ENCODE assay signal across 19 cellular contexts in genomic region chr5:143195496-143195895, GRCh38.
DNase-seq lines count a peak whose midpoint lies in the region; ATAC-seq and TF ChIP-seq lines count a peak whose summit lies in the region.
"Had no signal": no experiment of that assay in that cellular context is flagged by ENCODE, and none has a peak within 500 bp of the region (broad histone marks: within the 10 kb centered on the region; RNA-seq: fewer than 3 reads in every experiment).

No MANE protein-coding gene starts in this region.

- no peak for DNase-seq in stimulated activated naive CD8-positive, alpha-beta T cell treated with anti-CD3 and anti-CD28 coated beads, Interleukin-15, Interleukin-2, amounts not matched to agents 100 U/mL and 50 U/mL, for 24 hours
- peak; percentile 80 for DNase-seq in MCF 10A (ENCODE audit: unreplicated experiment)
- no peak for DNase-seq in left ventricle myocardium superior
- no peak for DNase-seq in DMS153 treated with DMSO at 0.1 percent for 48 hours (lab: John Stamatoyannopoulos, UW; ENCODE audit: unreplicated experiment)
- DNase-seq in HEK293T (ENCODE audit: extremely low spot score), result no peak
- DNase-seq in hippocampal formation (lab: John Stamatoyannopoulos, UW), result no peak
- DNase-seq: activated CD4-positive, alpha-beta T cell treated with anti-CD3 and anti-CD28 coated beads for 36 hours; activated naive CD4-positive, alpha-beta T cell; CD8-positive, alpha-beta T cell; cortex of kidney; DMS79; head of caudate nucleus; immature natural killer cell; NCI-H1694; NCI-H446 treated with DMSO at 0.1 percent for 48 hours; stimulated activated naive CD4-positive, alpha-beta T cell treated with Interleukin-2 at 50 U/mL for 16 hours had no signal

- peaks cover 20% of the 10 kb centered on the region for H3K4me1 Mint-ChIP-seq in stimulated activated naive CD8-positive, alpha-beta T cell treated with anti-CD3 and anti-CD28 coated beads, Interleukin-15, Interleukin-2, amounts not matched to agents 100 ng/mL and 50 ng/mL, for 24 hours (ENCODE audit: low read depth)
- peaks cover 35% of the 10 kb centered on the region for H3K4me1 Mint-ChIP-seq in MCF 10A (ENCODE audit: insufficient read depth, unreplicated experiment)
- H3K4me1 Mint-ChIP-seq: mesothelial cell of epicardium had no signal

- peaks cover 23% of the 10 kb centered on the region for H3K9me3 Mint-ChIP-seq in stimulated activated naive CD8-positive, alpha-beta T cell treated with anti-CD3 and anti-CD28 coated beads, Interleukin-15, Interleukin-2, amounts not matched to agents 100 ng/mL and 50 ng/mL, for 24 hours
- peaks cover 9% of the 10 kb centered on the region for H3K9me3 Mint-ChIP-seq in MCF 10A (ENCODE audit: unreplicated experiment)
- H3K9me3 Mint-ChIP-seq: immature natural killer cell had no signal

- intact Hi-C loops in MCF 10A (cut with micrococcal nuclease) (no loop called here), left ventricle myocardium superior (cut with micrococcal nuclease) (no loop called here)

- H3K27ac Mint-ChIP-seq in stimulated activated naive CD8-positive, alpha-beta T cell treated with anti-CD3 and anti-CD28 coated beads, Interleukin-15, Interleukin-2, amounts not matched to agents 100 ng/mL and 50 ng/mL, for 24 hours, result peak overlapping the region; percentile 7
- peak overlapping the region; percentile 60 for H3K27ac Mint-ChIP-seq in MCF 10A (ENCODE audit: low read depth, unreplicated experiment)
- H3K27ac Mint-ChIP-seq: activated CD4-positive, alpha-beta T cell treated with anti-CD3 and anti-CD28 coated beads for 36 hours; CD8-positive, alpha-beta T cell; immature natural killer cell; mesothelial cell of epicardium had no signal

- no peak for TF ChIP-seq CTCF in MCF 10A (IDR thresholded peaks at IDR 0.05; ENCODE audit: unreplicated experiment)

- no peak overlapping the region for H3K4me3 Mint-ChIP-seq in stimulated activated naive CD8-positive, alpha-beta T cell treated with anti-CD3 and anti-CD28 coated beads, Interleukin-15, Interleukin-2, amounts not matched to agents 100 ng/mL and 50 ng/mL, for 24 hours
- H3K4me3 Mint-ChIP-seq in MCF 10A (ENCODE audit: unreplicated experiment), result no peak overlapping the region
- H3K4me3 Mint-ChIP-seq: activated CD4-positive, alpha-beta T cell treated with anti-CD3 and anti-CD28 coated beads for 36 hours; CD8-positive, alpha-beta T cell; immature natural killer cell; mesothelial cell of epicardium had no signal

- peaks cover 31% of the 10 kb centered on the region for H3K36me3 Mint-ChIP-seq in stimulated activated naive CD8-positive, alpha-beta T cell treated with anti-CD3 and anti-CD28 coated beads, Interleukin-15, Interleukin-2, amounts not matched to agents 100 ng/mL and 50 ng/mL, for 24 hours (ENCODE audit: low read depth)
- no peaks in the 10 kb centered on the region for H3K36me3 Mint-ChIP-seq in MCF 10A (ENCODE audit: insufficient read depth, unreplicated experiment)

- no peaks in the 10 kb centered on the region for H3K27me3 Mint-ChIP-seq in stimulated activated naive CD8-positive, alpha-beta T cell treated with anti-CD3 and anti-CD28 coated beads, Interleukin-15, Interleukin-2, amounts not matched to agents 100 ng/mL and 50 ng/mL, for 24 hours
- H3K27me3 Mint-ChIP-seq in MCF 10A (ENCODE audit: insufficient read depth, unreplicated experiment), result no peaks in the 10 kb centered on the region
- H3K27me3 Mint-ChIP-seq: activated CD4-positive, alpha-beta T cell treated with anti-CD3 and anti-CD28 coated beads for 36 hours had no signal

- no TSS peak for BruUV-seq in MCF 10A (replicated peaks; lab: Mats Ljungman, UMichigan)

- no peak for ATAC-seq in stimulated activated naive CD8-positive, alpha-beta T cell treated with anti-CD3 and anti-CD28 coated beads, Interleukin-15, Interleukin-2, amounts not matched to agents 100 U/mL and 50 U/mL, for 24 hours
- ATAC-seq in left ventricle myocardium superior (peak; percentile 63), HG03521 (IDR thresholded peaks at IDR 0.05; ENCODE audit: unreplicated experiment) (no peak)
- ATAC-seq: activated CD4-positive, alpha-beta T cell treated with anti-CD3 and anti-CD28 coated beads for 36 hours; CD8-positive, alpha-beta T cell had no signal

- CTCF ChIA-PET in MCF 10A (lab: Yijun Ruan, JAX), result interaction anchor here (0.6 to 1.3 kb wide), 5 partner anchors 17 to 1494 kb away, joined by 3 to 5 read pairs (median 4); no protein-coding TSS in a partner anchor
- CTCF ChIA-PET in HEK293T (lab: Yijun Ruan, JAX), result interaction anchor here (0.6 kb wide), 1 partner anchor 39 kb away, joined by 3 read pairs; no protein-coding TSS in a partner anchor

- POLR2A ChIA-PET in MCF 10A (lab: Yijun Ruan, JAX), result interaction anchor here (0.7 to 3.8 kb wide), 23 partner anchors 9 to 416 kb away, joined by 3 to 38 read pairs (median 3); no protein-coding TSS in a partner anchor
- POLR2A ChIA-PET in HEK293T (lab: Yijun Ruan, JAX), result no interaction called here

TF ChIP-seq in HEK293T, 16 proteins besides CTCF, POLR2A, EP300 and RAD21:
- TF ChIP-seq ELF4 (IDR thresholded peaks at IDR 0.05) (no peak), NFRKB (IDR thresholded peaks at IDR 0.05) (no peak), SUZ12 (IDR thresholded peaks at IDR 0.05) (no peak), SP1 (IDR thresholded peaks at IDR 0.05) (no peak), BHLHE40 (IDR thresholded peaks at IDR 0.05; ENCODE audit: borderline replicate concordance) (no peak), TARDBP (IDR thresholded peaks at IDR 0.05) (no peak), FOXK2 (IDR thresholded peaks at IDR 0.05) (no peak), PKNOX1 (IDR thresholded peaks at IDR 0.05) (no peak), FOXM1 (IDR thresholded peaks at IDR 0.05; ENCODE audit: borderline replicate concordance) (no peak), ARNT (IDR thresholded peaks at IDR 0.05) (no peak), HDGF (IDR thresholded peaks at IDR 0.05; ENCODE audit: borderline replicate concordance) (no peak), FOXA1 (IDR thresholded peaks at IDR 0.05) (no peak)
